ENCODE assay signal across 11 cellular contexts in genomic region chr5:5755888-5756287, GRCh38.
A peak's percentile ranks its signal among the peaks of the same experiment; 100 is the strongest.
DNase-seq lines count a peak whose midpoint lies in the region; ATAC-seq and TF ChIP-seq lines count a peak whose summit lies in the region.
"Had no signal": no experiment of that assay in that cellular context is flagged by ENCODE, and none has a peak within 500 bp of the region (broad histone marks: within the 10 kb centered on the region; RNA-seq: fewer than 3 reads in every experiment).

No MANE protein-coding gene starts in this region.

- TF ChIP-seq CTCF in GM06990 (IDR thresholded peaks at IDR 0.05; ENCODE audit: insufficient read depth, low read length, poor library complexity, severe bottlenecking), result no peak
- TF ChIP-seq CTCF in ovary (IDR thresholded peaks at IDR 0.05), result no peak
- TF ChIP-seq CTCF in transverse colon (IDR thresholded peaks at IDR 0.05), result no peak

- ATAC-seq in GM19395 (IDR thresholded peaks at IDR 0.05; ENCODE audit: unreplicated experiment) (peak; percentile 37), HG02642 (IDR thresholded peaks at IDR 0.05; ENCODE audit: poor library complexity, unreplicated experiment) (peak; percentile 43), HG03432 (IDR thresholded peaks at IDR 0.05; ENCODE audit: unreplicated experiment) (peak; percentile 37)
- ATAC-seq: activated T-cell treated with anti-CD3 and anti-CD28 coated beads, Interleukin-2, amount 50 U/mL, for 72 hours had no signal

- H3K27ac ChIP-seq in ovary, result no peak overlapping the region
- no peak overlapping the region for H3K27ac ChIP-seq in transverse colon
- H3K27ac ChIP-seq: thoracic aorta had no signal

- H3K4me3 ChIP-seq in GM06990 (replicated peaks; ENCODE audit: low read depth, low read length) (no peak overlapping the region; the same call in 1 of the 2 replicates), ovary (no peak overlapping the region), transverse colon (no peak overlapping the region)
- H3K4me3 ChIP-seq: thoracic aorta had no signal

- DNase-seq in GM06990 (ENCODE audit: extremely low read depth, insufficient read length), result peak; percentile 30
- DNase-seq in A172 (ENCODE audit: low spot score), result no peak
- no peak for DNase-seq in ovary
- DNase-seq in hippocampal formation (lab: John Stamatoyannopoulos, UW), result no peak
- DNase-seq in transverse colon, result no peak
- DNase-seq: activated T-cell treated with anti-CD3 and anti-CD28 coated beads, Interleukin-2, amount 50 U/mL, for 72 hours; head of caudate nucleus had no signal

- in situ Hi-C loops in transverse colon (cut with MboI; ENCODE audit: low pct_ligation_motif_present in 1 of 4, low pct_unique_long_range_greater_than_20kb in 1 of 4, low sequenced_read_pairs in 3 of 4), result no loop called here

- no peaks in the 10 kb centered on the region for H3K4me1 ChIP-seq in ovary (ENCODE audit: insufficient read depth)
- H3K4me1 ChIP-seq in transverse colon, result no peaks in the 10 kb centered on the region

- WGBS in ovary, 3 donors, result 74 to 89% (median 81%) methylated on average over 2 of the region's 2 CpGs
- WGBS in transverse colon (ENCODE audit: low coverage in 1 of 2), 2 donors, result 53 to 55% methylated on average over 2 of the region's 2 CpGs

- H3K9me3 ChIP-seq in ovary (no peaks in the 10 kb centered on the region), transverse colon (no peaks in the 10 kb centered on the region)
- H3K9me3 ChIP-seq: thoracic aorta had no signal

- TF ChIP-seq POLR2A in ovary (IDR thresholded peaks at IDR 0.05) (no peak), transverse colon (IDR thresholded peaks at IDR 0.05) (no peak)

- H3K27me3 ChIP-seq in GM06990 (replicated peaks; ENCODE audit: control insufficient read depth, insufficient read depth, low read length) (no peaks in the 10 kb centered on the region), ovary (no peaks in the 10 kb centered on the region), transverse colon (no peaks in the 10 kb centered on the region)

- H3K36me3 ChIP-seq in GM06990 (ENCODE audit: control insufficient read depth, insufficient read depth, low read length), result no peaks in the 10 kb centered on the region
- H3K36me3 ChIP-seq in ovary, result no peaks in the 10 kb centered on the region
- H3K36me3 ChIP-seq in transverse colon, result no peaks in the 10 kb centered on the region
- H3K36me3 ChIP-seq: thoracic aorta had no signal

- intact Hi-C loops in ovary (cut with DNase I), result no loop called here
- intact Hi-C loops in transverse colon (cut with DNase I; ENCODE audit: low total_unique reads), result no loop called here

- no peak for TF ChIP-seq EP300 in ovary (IDR thresholded peaks at IDR 0.05)
- TF ChIP-seq EP300 in transverse colon (IDR thresholded peaks at IDR 0.05; ENCODE audit: low read depth), result no peak
